In the genomic region with DNA sequence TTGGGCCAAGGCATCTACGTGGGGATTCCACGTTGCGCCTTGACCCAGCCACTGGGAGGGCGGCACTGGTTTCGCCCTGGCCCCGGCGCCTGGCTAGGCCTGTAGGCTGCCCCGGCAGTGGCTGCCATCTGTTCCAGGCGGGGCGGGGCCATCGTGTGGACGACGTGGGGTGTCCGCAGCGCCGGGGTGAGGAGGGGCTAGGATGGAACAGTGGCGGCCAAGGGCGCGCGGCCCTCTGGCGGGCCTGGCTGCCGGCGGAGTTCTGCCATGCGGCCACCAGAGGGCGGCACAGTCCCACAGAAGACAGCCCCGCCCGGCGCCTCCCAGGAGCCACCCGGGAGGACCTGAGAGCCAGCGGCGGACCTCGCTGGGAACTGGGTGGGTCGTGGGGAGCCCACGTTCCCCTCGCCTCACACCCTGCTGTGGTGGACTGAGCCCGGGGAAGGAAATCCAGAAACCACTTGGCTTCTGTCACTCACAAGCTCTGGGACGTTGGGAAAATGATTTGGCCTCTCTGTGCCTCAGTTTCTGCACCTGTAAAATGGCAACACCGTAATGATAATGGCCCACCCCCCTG, we compare ENCODE assay signal across 8 cellular contexts. TPM values are rescaled to one million over a fixed set of nuclear protein-coding genes. Genes with fewer than 3 reads are reported as not detected.
A peak's percentile ranks its signal among the peaks of the same experiment; 100 is the strongest.
DNase-seq lines count a peak whose midpoint lies in the region; ATAC-seq and TF ChIP-seq lines count a peak whose summit lies in the region.

No MANE protein-coding gene starts in this region.

- no peak for ATAC-seq in HG03565 (IDR thresholded peaks at IDR 0.05; ENCODE audit: unreplicated experiment)

- DNase-seq in SKM-1 treated with dmso at 0.1 percent for 144 hours (lab: John Stamatoyannopoulos, UW; ENCODE audit: unreplicated experiment): peak; percentile 68
- DNase-seq in SKM-1 (lab: John Stamatoyannopoulos, UW; ENCODE audit: unreplicated experiment): no peak
- peak; percentile 64 for DNase-seq in NCI-H2029 (lab: John Stamatoyannopoulos, UW)
- peak; percentile 95 for DNase-seq in iPS-NIHi7 (ENCODE audit: extremely low spot score)
- DNase-seq in stimulated activated CD4-positive, alpha-beta T cell treated with anti-CD3 and anti-CD28 coated beads, Interleukin-15, amount 100 ng/mL, for 24 hours: peak; percentile 86

- H3K4me1 Mint-ChIP-seq in brain: peaks cover 6% of the 10 kb centered on the region

- peaks cover 29% of the 10 kb centered on the region for H3K27me3 Mint-ChIP-seq in brain

- peak overlapping the region in 1 of 5 experiments; percentile 56 for H3K27ac Mint-ChIP-seq in brain

- H3K9me3 Mint-ChIP-seq in brain: peaks cover 0 to 2% (median 0%) of the 10 kb centered on the region in 5 experiments

- H3K27ac ChIP-seq in VCaP: peak overlapping the region; percentile 30; the same call in 1 of the 2 replicates

- no peaks in the 10 kb centered on the region for H3K36me3 Mint-ChIP-seq in brain

- H3K4me3 Mint-ChIP-seq in brain: peak overlapping the region in 1 of 5 experiments; percentile 39

- TF ChIP-seq CTCF in VCaP (conservative IDR thresholded peaks at IDR 0.05): peak; percentile 95
- peak; percentile 99 for TF ChIP-seq CTCF in brain (conservative IDR thresholded peaks at IDR 0.05)

RNA-seq across cellular contexts. Expression of a gene that starts 22.6 kb away (rescaled TPM):
- 44.2 TPM for polyA plus RNA-seq in brain (ENCODE audit: insufficient read depth, low read depth, low replicate concordance)
